In the genomic region with DNA sequence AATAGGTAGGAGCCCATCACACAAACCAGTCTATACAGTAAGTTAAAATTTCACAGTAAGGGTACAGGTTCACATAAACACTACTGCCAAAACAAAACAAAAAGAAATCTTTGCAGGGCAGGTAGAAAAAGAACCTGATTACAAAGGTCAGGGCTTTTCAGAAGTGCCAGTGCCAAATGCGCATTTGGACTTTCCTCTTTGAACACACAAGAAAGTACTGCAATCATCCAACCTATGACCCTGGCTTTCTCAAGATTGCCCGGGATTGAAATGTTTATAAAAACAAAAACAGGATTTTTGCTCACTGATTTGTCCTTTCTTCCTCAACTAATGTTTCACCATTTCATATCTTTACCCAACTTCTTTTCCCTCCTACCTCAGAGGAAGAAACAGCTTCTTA, we compare ENCODE assay signal across 1 cellular context.
A peak's percentile ranks its signal among the peaks of the same experiment; 100 is the strongest.
TF ChIP-seq lines count a peak whose summit lies in the region.

No MANE protein-coding gene starts in this region.

TF ChIP-seq in GM12891, 5 proteins besides CTCF, POLR2A, EP300 and RAD21 (continued from another document):
- TF ChIP-seq POLR2AphosphoS5 (IDR thresholded peaks at IDR 0.05; ENCODE audit: low read depth, low read length) (peak; percentile 37; the same call in 1 of the 2 replicates), SPI1 (IDR thresholded peaks at IDR 0.05; ENCODE audit: low read depth, low read length) (no peak), TAF1 (IDR thresholded peaks at IDR 0.05; ENCODE audit: low read depth, low read length) (no peak)
